ENCODE assay signal across 16 cellular contexts in the genomic region with DNA sequence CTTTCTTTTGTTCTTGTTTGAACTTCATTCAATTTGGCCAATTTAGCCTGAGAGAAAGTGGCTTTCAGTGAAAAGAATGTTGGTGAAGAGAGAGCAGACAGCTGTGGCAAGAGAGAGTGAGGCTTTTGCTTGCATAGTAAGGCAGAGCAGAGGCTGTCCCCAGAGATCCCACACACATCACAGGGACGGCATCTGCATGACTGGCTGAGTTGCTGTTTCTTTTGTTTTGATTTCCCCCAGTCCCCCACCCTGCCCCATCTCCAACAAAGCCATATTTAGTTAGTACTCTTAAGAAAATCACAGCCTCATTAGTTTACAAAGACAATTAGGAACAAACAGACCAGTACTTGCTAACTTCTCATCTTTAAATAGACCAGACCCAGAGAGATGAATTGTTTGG.
DNase-seq lines count a peak whose midpoint lies in the region; ATAC-seq and TF ChIP-seq lines count a peak whose summit lies in the region.
"Had no signal": no experiment of that assay in that cellular context is flagged by ENCODE, and none has a peak within 500 bp of the region (broad histone marks: within the 10 kb centered on the region; RNA-seq: fewer than 3 reads in every experiment).

No MANE protein-coding gene starts in this region.

- no peak overlapping the region for H4K5ac ChIP-seq in H9 (ENCODE audit: insufficient read length, low read depth, low read length)

- H4K8ac ChIP-seq in H9 (replicated peaks; ENCODE audit: insufficient read length, low read depth, low read length) = no peak overlapping the region
- no peak overlapping the region for H4K8ac ChIP-seq in mesenchymal stem cell (ENCODE audit: low read length)

- no peaks in the 10 kb centered on the region for H4K20me1 ChIP-seq in H9 (ENCODE audit: control insufficient read depth, insufficient read depth, insufficient read length)

- H2BK15ac ChIP-seq in H9 (ENCODE audit: low read depth, low read length) (no peak overlapping the region), mesenchymal stem cell (ENCODE audit: low read depth, poor library complexity, severe bottlenecking) (no peak overlapping the region)

- no peaks in the 10 kb centered on the region for H3K27me3 ChIP-seq in H9 (ENCODE audit: insufficient read depth, low read length)
- H3K27me3 ChIP-seq in SJCRH30 = no peaks in the 10 kb centered on the region
- no peaks in the 10 kb centered on the region for H3K27me3 ChIP-seq in mesenchymal stem cell (ENCODE audit: control insufficient read depth in 1 of 2, insufficient read depth in 1 of 2, low read length in 2 of 2)
- H3K27me3 ChIP-seq: gastroesophageal sphincter, vagina had no signal

- H2BK5ac ChIP-seq in H9 (ENCODE audit: insufficient read length, low read length) (no peak overlapping the region), mesenchymal stem cell (ENCODE audit: low read depth, low read length, poor library complexity, severe bottlenecking) (no peak overlapping the region)

- H2BK12ac ChIP-seq in H9 (ENCODE audit: insufficient read length, low read depth, low read length) = no peak overlapping the region
- no peak overlapping the region for H2BK12ac ChIP-seq in mesenchymal stem cell (ENCODE audit: low read length in 2 of 2)

- H2BK120ac ChIP-seq in H9 (ENCODE audit: low read depth, low read length, poor library complexity, severe bottlenecking) (no peak overlapping the region), mesenchymal stem cell (ENCODE audit: low read depth, low read length) (no peak overlapping the region)

- ATAC-seq in HG03039 (IDR thresholded peaks at IDR 0.05; ENCODE audit: unreplicated experiment) = no peak
- no peak for ATAC-seq in HG03175 (IDR thresholded peaks at IDR 0.05; ENCODE audit: unreplicated experiment)
- ATAC-seq: gastroesophageal sphincter, HCT116, K562, T-cell had no signal

- no peak overlapping the region for H2AK5ac ChIP-seq in H9 (ENCODE audit: insufficient read length, low read length)
- no peak overlapping the region for H2AK5ac ChIP-seq in mesenchymal stem cell (ENCODE audit: low read length, severe bottlenecking)

- no peak overlapping the region for H2BK20ac ChIP-seq in H9 (ENCODE audit: low read depth, low read length, poor library complexity, severe bottlenecking)

- H3K27ac ChIP-seq in H9 (ENCODE audit: insufficient read length, low read depth, low read length) (peak overlapping the region; percentile 61), SJCRH30 (peak overlapping the region; percentile 70), mesenchymal stem cell (ENCODE audit: low read length, poor library complexity, severe bottlenecking) (no peak overlapping the region)
- H3K27ac ChIP-seq: gastroesophageal sphincter, vagina had no signal

- H3K9me3 ChIP-seq in H9 (ENCODE audit: control insufficient read depth, low read depth, low read length) (no peaks in the 10 kb centered on the region), SJCRH30 (replicated peaks) (no peaks in the 10 kb centered on the region), mesenchymal stem cell (ENCODE audit: control insufficient read depth, low read length) (no peaks in the 10 kb centered on the region)
- H3K9me3 ChIP-seq: gastroesophageal sphincter, vagina had no signal

- H3K14ac ChIP-seq in H9 (ENCODE audit: insufficient read depth, low read length) (no peak overlapping the region), mesenchymal stem cell (ENCODE audit: low read length in 2 of 2) (no peak overlapping the region)

- H3K36me3 Mint-ChIP-seq in H9 (ENCODE audit: insufficient read depth in 1 of 3, low read depth in 3 of 3) = no peaks in the 10 kb centered on the region; a peak in 1 of 7 replicates
- H3K36me3 Mint-ChIP-seq: T-cell had no signal

- H3K36me3 ChIP-seq in SJCRH30 = no peaks in the 10 kb centered on the region
- no peaks in the 10 kb centered on the region for H3K36me3 ChIP-seq in mesenchymal stem cell (ENCODE audit: control insufficient read depth in 1 of 2, insufficient read depth in 2 of 2, low read depth in 1 of 2, low read length in 2 of 2)
- H3K36me3 ChIP-seq: gastroesophageal sphincter, vagina had no signal

- no peaks in the 10 kb centered on the region for H3K27me3 Mint-ChIP-seq in H9 (ENCODE audit: low read depth)
- H3K27me3 Mint-ChIP-seq: T-cell had no signal

- WGBS in H9 (ENCODE audit: extremely low coverage, insufficient read length, low lambda C conversion rate) = no CpG with 5 or more reads among the region's 1 CpG
- 0% methylated on average over 1 of the region's 1 CpG for WGBS in mesenchymal stem cell

- peak overlapping the region in 1 of 2 experiments; percentile 1; a peak in 1 of 5 replicates for H3K4me3 Mint-ChIP-seq in H9
- H3K4me3 Mint-ChIP-seq: T-cell had no signal

- peak; percentile 60 for DNase-seq in Ammon's horn (ENCODE audit: low spot score)
- DNase-seq in H9 = peak; percentile 88
- DNase-seq in SJCRH30 = peak; percentile 81 to 87
- DNase-seq in mesenchymal stem cell = peak; percentile 19
- no peak for DNase-seq in stimulated activated CD4-positive, alpha-beta T cell treated with anti-CD3 and anti-CD28 coated beads, Interleukin-15, amount 100 ng/mL, for 24 hours
- DNase-seq in NCI-H2029 treated with DMSO at 0.1 percent for 48 hours (lab: John Stamatoyannopoulos, UW) = no peak
- DNase-seq: activated effector memory CD4-positive, alpha-beta T cell treated with anti-CD3 and anti-CD28 coated beads, Interleukin-2, amount 50 U/mL, for 16 hours; stimulated activated CD4-positive, alpha-beta T cell treated with anti-CD3 and anti-CD28 coated beads, Interleukin-2, amount 100 ng/mL, for 24 hours; T-cell had no signal

- no peak overlapping the region for H3K18ac ChIP-seq in H9 (ENCODE audit: insufficient read length, low read depth, low read length)
- no peak overlapping the region for H3K18ac ChIP-seq in mesenchymal stem cell (ENCODE audit: low read depth in 1 of 2, low read length in 2 of 2)

- H3K4ac ChIP-seq in H9 (ENCODE audit: low read depth, low read length) (no peak overlapping the region), mesenchymal stem cell (ENCODE audit: low read depth in 1 of 2, low read length in 2 of 2) (no peak overlapping the region)

- H4K91ac ChIP-seq in H9 (ENCODE audit: insufficient read length, low read depth, low read length) (no peak overlapping the region), mesenchymal stem cell (ENCODE audit: low read length) (no peak overlapping the region)

- H2AFZ ChIP-seq in H9 (ENCODE audit: low read length) (no peak overlapping the region), mesenchymal stem cell (ENCODE audit: low read depth, low read length) (no peak overlapping the region)

- H3K23me2 ChIP-seq in H9 (ENCODE audit: insufficient read length, low read depth, low read length, poor library complexity, severe bottlenecking) = no peaks in the 10 kb centered on the region

- no peak overlapping the region for H3K4me2 ChIP-seq in H9 (ENCODE audit: insufficient read depth, insufficient read length, low read length)
- no peak overlapping the region for H3K4me2 ChIP-seq in mesenchymal stem cell (ENCODE audit: low read length, poor library complexity, severe bottlenecking)

- H3K4me3 ChIP-seq in SJCRH30 (peak overlapping the region; percentile 21), mesenchymal stem cell (ENCODE audit: insufficient read depth in 1 of 2, low read depth in 1 of 2, low read length in 2 of 2) (no peak overlapping the region)
- H3K4me3 ChIP-seq: gastroesophageal sphincter, K562, lung, vagina had no signal

- H3K79me2 ChIP-seq in H9 (ENCODE audit: insufficient read depth, low read length) = no peaks in the 10 kb centered on the region

- H3K9ac ChIP-seq in H9 (ENCODE audit: extremely low read depth, insufficient read length, low read length) (no peak overlapping the region), mesenchymal stem cell (ENCODE audit: low read length) (no peak overlapping the region)

- H3K56ac ChIP-seq in H9 (ENCODE audit: insufficient read length, low read depth, low read length) = no peak overlapping the region

- TF ChIP-seq CTCF in H9 (conservative IDR thresholded peaks at IDR 0.05) = no peak

- H3K27ac Mint-ChIP-seq in H9 = peak overlapping the region; percentile 83 to 91 (median 90)
- H3K27ac Mint-ChIP-seq: T-cell had no signal

- H3K23ac ChIP-seq in H9 (ENCODE audit: insufficient read length, low read depth, low read length) = no peak overlapping the region
- H3K23ac ChIP-seq in mesenchymal stem cell (ENCODE audit: low read length in 2 of 2) = no peak overlapping the region

- peaks cover 35 to 41% of the 10 kb centered on the region in 2 experiments for H3K4me1 Mint-ChIP-seq in H9
- H3K4me1 Mint-ChIP-seq: T-cell had no signal

- H3T11ph ChIP-seq in H9 (ENCODE audit: low read length) = no peak overlapping the region

- H3K9me3 Mint-ChIP-seq in H9 = no peaks in the 10 kb centered on the region

- H3K79me1 ChIP-seq in H9 (ENCODE audit: insufficient read depth, low read depth, low read length, poor library complexity, severe bottlenecking) (no peaks in the 10 kb centered on the region), mesenchymal stem cell (replicated peaks; ENCODE audit: low read length, poor library complexity, severe bottlenecking) (no peaks in the 10 kb centered on the region)

- H3K4me1 ChIP-seq in H9 (ENCODE audit: insufficient read depth, low read length) (peaks cover 4% of the 10 kb centered on the region; the same call in 1 of the 2 replicates), SJCRH30 (peaks cover 28% of the 10 kb centered on the region), mesenchymal stem cell (ENCODE audit: control insufficient read depth, insufficient read depth, low read depth, low read length) (no peaks in the 10 kb centered on the region)
- H3K4me1 ChIP-seq: gastroesophageal sphincter, vagina had no signal

Comparison
In these comparisons a context has a peak if more than half of its experiments do, and no peak if none do; other contexts are left out.
1. DNase-seq: peak in Ammon's horn (single experiment), H9 (single experiment), SJCRH30 (2 of 2) and mesenchymal stem cell (single experiment); none in stimulated activated CD4-positive, alpha-beta T cell treated with anti-CD3 and anti-CD28 coated beads, Interleukin-15, amount 100 ng/mL, for 24 hours (single experiment) and NCI-H2029 treated with DMSO at 0.1 percent for 48 hours (single experiment).